19 cellular contexts compared by ENCODE assay signal in genomic region chr3:127104586-127104985, GRCh38.
"Had no signal": no experiment of that assay in that cellular context is flagged by ENCODE, and none has a peak within 500 bp of the region (broad histone marks: within the 10 kb centered on the region; RNA-seq: fewer than 3 reads in every experiment).

No MANE protein-coding gene starts in this region.

- H3K36me3 ChIP-seq: adrenal gland, esophagus squamous epithelium, gastrocnemius medialis, left ventricle myocardium inferior, neural progenitor cell, spleen, upper lobe of right lung had no signal

- H2AFZ ChIP-seq: neural progenitor cell had no signal

- H3K27ac ChIP-seq: adrenal gland, coronary artery, esophagus squamous epithelium, gastrocnemius medialis, left ventricle myocardium inferior, neural progenitor cell, spleen, upper lobe of right lung had no signal

- H3K4me2 ChIP-seq: neural progenitor cell had no signal

- H3K27me3 ChIP-seq: adrenal gland, gastrocnemius medialis, neural progenitor cell, upper lobe of right lung had no signal

- DNase-seq: activated CD4-positive, alpha-beta T cell treated with anti-CD3 and anti-CD28 coated beads for 36 hours; activated CD4-positive, alpha-beta T cell treated with anti-CD3 and anti-CD28 coated beads, Interleukin-2, amount 50 U/mL, for 48 hours; activated CD8-positive, alpha-beta memory T cell treated with anti-CD3 and anti-CD28 coated beads, Interleukin-2, amount 50 U/mL, for 48 hours; activated naive CD4-positive, alpha-beta T cell; activated T-cell treated with anti-CD3 and anti-CD28 coated beads, Interleukin-2, amount 50 U/mL, for 4 hours; adrenal gland; esophagus squamous epithelium; gastrocnemius medialis; hippocampal formation; kidney glomerular epithelial cell; left ventricle myocardium inferior; naive thymus-derived CD4-positive, alpha-beta T cell; retina; spleen; stimulated activated CD4-positive, alpha-beta T cell treated with anti-CD3 and anti-CD28 coated beads, Interleukin-4, amount 100 ng/mL, for 1 hour; stimulated activated naive CD4-positive, alpha-beta T cell treated with Interleukin-2 at 50 U/mL for 16 hours; upper lobe of right lung had no signal

- ATAC-seq: activated CD4-positive, alpha-beta T cell treated with anti-CD3 and anti-CD28 coated beads for 36 hours; activated T-cell treated with anti-CD3 and anti-CD28 coated beads, Interleukin-2, amount 50 U/mL, for 4 hours; gastrocnemius medialis; naive thymus-derived CD4-positive, alpha-beta T cell; upper lobe of right lung had no signal

- H3K4me1 ChIP-seq: adrenal gland, esophagus squamous epithelium, gastrocnemius medialis, left ventricle myocardium inferior, spleen, upper lobe of right lung had no signal

- H3K4me3 ChIP-seq: adrenal gland, coronary artery, esophagus squamous epithelium, gastrocnemius medialis, left ventricle myocardium inferior, neural progenitor cell, spleen, upper lobe of right lung had no signal

- H3K9me3 ChIP-seq: adrenal gland, esophagus squamous epithelium, gastrocnemius medialis, left ventricle myocardium inferior, spleen, upper lobe of right lung had no signal
